ENCODE assay signal across 8 cellular contexts in the genomic region with DNA sequence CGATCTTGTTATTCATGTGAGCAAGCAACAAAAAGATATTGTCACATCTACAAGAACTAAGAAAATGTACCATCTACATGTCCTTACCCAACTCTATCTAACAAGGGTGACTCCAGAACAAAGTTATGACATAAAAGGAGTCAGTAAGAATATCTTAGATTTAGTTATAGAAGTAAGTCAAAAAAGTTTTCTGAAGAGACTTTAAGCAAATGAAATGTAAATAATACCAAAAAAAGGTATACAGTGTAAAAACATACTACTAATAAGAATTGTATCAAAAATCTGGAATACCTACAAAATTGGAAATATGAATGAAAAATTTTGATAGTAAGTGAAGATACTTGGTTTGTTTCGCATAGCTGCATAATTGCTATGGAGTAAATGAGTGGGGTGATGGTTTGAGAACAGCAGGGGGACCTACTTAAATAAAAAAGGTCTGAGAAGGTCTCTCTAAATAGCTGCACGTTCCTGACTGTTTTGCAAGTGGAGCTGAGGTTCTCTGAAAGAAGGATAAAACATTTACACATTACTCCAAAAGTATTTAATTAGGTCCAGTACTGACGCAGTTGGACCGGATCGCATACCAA. TPM values are rescaled to one million over a fixed set of nuclear protein-coding genes. Genes with fewer than 3 reads are reported as not detected.
DNase-seq lines count a peak whose midpoint lies in the region; ATAC-seq and TF ChIP-seq lines count a peak whose summit lies in the region.

No MANE protein-coding gene starts in this region.

- H3K27ac Mint-ChIP-seq in T-helper 1 cell treated with Interleukin-12 subunit alpha and Interleukin-12 subunit beta and Interleukin-4 antibody, amounts not matched to agents 30 μg/mL and 1 μg/mL, for 36 hours, result peak overlapping the region; percentile 97
- no peak overlapping the region for H3K27ac Mint-ChIP-seq in type B pancreatic cell

- intact Hi-C loops in left ventricle myocardium inferior (cut with micrococcal nuclease), result loop anchor here (5.0 kb wide), 1 partner anchor 269 kb away; no protein-coding TSS in a partner anchor
- intact Hi-C loops in left ventricle myocardium superior (cut with micrococcal nuclease), result no loop called here

- peak overlapping the region; percentile 56 for H3K27ac ChIP-seq in left ventricle myocardium inferior (replicated peaks)

- no peaks in the 10 kb centered on the region for H3K36me3 Mint-ChIP-seq in T-helper 1 cell treated with Interleukin-12 subunit alpha and Interleukin-12 subunit beta and Interleukin-4 antibody, amounts not matched to agents 30 μg/mL and 1 μg/mL, for 36 hours (ENCODE audit: low read depth)
- H3K36me3 Mint-ChIP-seq in type B pancreatic cell, result no peaks in the 10 kb centered on the region

- peaks cover 74% of the 10 kb centered on the region for H3K4me1 Mint-ChIP-seq in T-helper 1 cell treated with Interleukin-12 subunit alpha and Interleukin-12 subunit beta and Interleukin-4 antibody, amounts not matched to agents 30 μg/mL and 1 μg/mL, for 36 hours (ENCODE audit: low read depth)
- H3K4me1 Mint-ChIP-seq in type B pancreatic cell (ENCODE audit: unreplicated experiment), result peaks cover 5% of the 10 kb centered on the region

- no peak for ATAC-seq in left ventricle myocardium superior
- ATAC-seq in omental fat pad (ENCODE audit: low FRiP score), result no peak
- ATAC-seq in HG03520 (IDR thresholded peaks at IDR 0.05; ENCODE audit: unreplicated experiment), result no peak

- H3K4me3 Mint-ChIP-seq in T-helper 1 cell treated with Interleukin-12 subunit alpha and Interleukin-12 subunit beta and Interleukin-4 antibody, amounts not matched to agents 30 μg/mL and 1 μg/mL, for 36 hours, result peak overlapping the region; percentile 84
- no peak overlapping the region for H3K4me3 Mint-ChIP-seq in type B pancreatic cell

- no peaks in the 10 kb centered on the region for H3K27me3 ChIP-seq in left ventricle myocardium inferior (ENCODE audit: low read depth)

- peaks cover 3% of the 10 kb centered on the region for H3K4me1 ChIP-seq in left ventricle myocardium inferior

- DNase-seq in left ventricle myocardium inferior (no peak), left ventricle myocardium superior (no peak), fibroblast of mammary gland (ENCODE audit: low read depth) (no peak), type B pancreatic cell (ENCODE audit: extremely low spot score, unreplicated experiment) (no peak), omental fat pad (ENCODE audit: low spot score) (no peak), HuH-7.5 (ENCODE audit: low spot score) (no peak)

- no peaks in the 10 kb centered on the region for H3K9me3 Mint-ChIP-seq in T-helper 1 cell treated with Interleukin-12 subunit alpha and Interleukin-12 subunit beta and Interleukin-4 antibody, amounts not matched to agents 30 μg/mL and 1 μg/mL, for 36 hours
- no peaks in the 10 kb centered on the region for H3K9me3 Mint-ChIP-seq in type B pancreatic cell

- H3K4me3 ChIP-seq in left ventricle myocardium inferior (no peak overlapping the region), fibroblast of mammary gland (ENCODE audit: control insufficient read depth, low read depth, low read length) (no peak overlapping the region)

- H3K36me3 ChIP-seq in left ventricle myocardium inferior, result no peaks in the 10 kb centered on the region

- H3K9me3 ChIP-seq in left ventricle myocardium inferior (replicated peaks), result no peaks in the 10 kb centered on the region

- TF ChIP-seq CTCF in left ventricle myocardium inferior (IDR thresholded peaks at IDR 0.05; ENCODE audit: borderline replicate concordance) (no peak), fibroblast of mammary gland (conservative IDR thresholded peaks at IDR 0.05; ENCODE audit: control insufficient read depth, insufficient read depth, low read depth, low read length) (peak; percentile 3), type B pancreatic cell (conservative IDR thresholded peaks at IDR 0.05) (peak; percentile 29), omental fat pad (IDR thresholded peaks at IDR 0.05) (no peak)

- H3K27me3 Mint-ChIP-seq in T-helper 1 cell treated with Interleukin-12 subunit alpha and Interleukin-12 subunit beta and Interleukin-4 antibody, amounts not matched to agents 30 μg/mL and 1 μg/mL, for 36 hours (ENCODE audit: low read depth), result no peaks in the 10 kb centered on the region
- H3K27me3 Mint-ChIP-seq in type B pancreatic cell, result peaks cover 7% of the 10 kb centered on the region

RNA-seq across cellular contexts. Expression of a gene that starts 51.0 kb away (rescaled TPM):
- total RNA-seq in left ventricle myocardium inferior (not detected), left ventricle myocardium superior (not detected), type B pancreatic cell (ENCODE audit: low replicate concordance) (0.51 TPM in 1 of 2 replicates, not detected in the other), omental fat pad (under 1 TPM in 2 of 4 donors, not detected in 2; 0.19 to 0.63 TPM)

Comparison
In these comparisons a context has a peak if more than half of its experiments do, and no peak if none do; other contexts are left out.
1. CTCF ChIP-seq: peak in fibroblast of mammary gland (single experiment) and type B pancreatic cell (single experiment); none in left ventricle myocardium inferior (single experiment) and omental fat pad (0 of 3).